Comparison of ENCODE assay signal across 26 cellular contexts in genomic region chr13:23391752-23392151, GRCh38. TPM values are rescaled to one million over a fixed set of nuclear protein-coding genes. Genes with fewer than 3 reads are reported as not detected.
A peak's percentile ranks its signal among the peaks of the same experiment; 100 is the strongest.
DNase-seq lines count a peak whose midpoint lies in the region; ATAC-seq and TF ChIP-seq lines count a peak whose summit lies in the region.
"Had no signal": no experiment of that assay in that cellular context is flagged by ENCODE, and none has a peak within 500 bp of the region (broad histone marks: within the 10 kb centered on the region; RNA-seq: fewer than 3 reads in every experiment).

No MANE protein-coding gene starts in this region.

- TF ChIP-seq CTCF in dorsolateral prefrontal cortex (IDR thresholded peaks at IDR 0.05 in 54 of 56, conservative IDR thresholded peaks at IDR 0.05 in 2 of 56; ENCODE audit: low read depth in 1 of 56, partially characterized antibody in 56 of 56) (no peak), psoas muscle (IDR thresholded peaks at IDR 0.05) (no peak)

- no peaks in the 10 kb centered on the region for H3K9me3 Mint-ChIP-seq in activated CD4-positive, alpha-beta T cell treated with anti-CD3 and anti-CD28 coated beads, Interleukin-2, amount 10 ng/mL, durations not matched to agents 24 days and 14 days
- H3K9me3 Mint-ChIP-seq: activated naive CD4-positive, alpha-beta T cell treated with anti-CD3 and anti-CD28 coated beads, Interleukin-2, amount 50 U/mL, for 72 hours; natural killer cell; T-helper 1 cell treated with Interleukin-12 subunit alpha and Interleukin-12 subunit beta and Interleukin-4 antibody, amounts not matched to agents 30 μg/mL and 1 μg/mL, for 36 hours had no signal

- ATAC-seq in psoas muscle (peak; percentile 45 to 74 (median 66)), HG03565 (IDR thresholded peaks at IDR 0.05; ENCODE audit: unreplicated experiment) (no peak), GM18873 (IDR thresholded peaks at IDR 0.05; ENCODE audit: low FRiP score, unreplicated experiment) (no peak), HG03469 (IDR thresholded peaks at IDR 0.05; ENCODE audit: unreplicated experiment) (no peak)
- ATAC-seq: A549, lower lobe of right lung, natural killer cell had no signal

- no peak overlapping the region for H3K4me3 ChIP-seq in dorsolateral prefrontal cortex
- H3K4me3 ChIP-seq in psoas muscle = no peak overlapping the region
- H3K4me3 ChIP-seq: A549, esophagus muscularis mucosa, lower lobe of right lung, skin epidermis had no signal

- H3K36me3 ChIP-seq in psoas muscle (ENCODE audit: insufficient read depth in 1 of 2, low read depth in 1 of 2) = no peaks in the 10 kb centered on the region
- H3K36me3 ChIP-seq: esophagus muscularis mucosa, lower lobe of right lung had no signal

- no peak overlapping the region for H3K27ac Mint-ChIP-seq in activated CD4-positive, alpha-beta T cell treated with anti-CD3 and anti-CD28 coated beads, Interleukin-2, amount 10 ng/mL, durations not matched to agents 24 days and 14 days
- H3K27ac Mint-ChIP-seq: activated naive CD4-positive, alpha-beta T cell treated with anti-CD3 and anti-CD28 coated beads, Interleukin-2, amount 50 U/mL, for 72 hours; natural killer cell; T-helper 1 cell treated with Interleukin-12 subunit alpha and Interleukin-12 subunit beta and Interleukin-4 antibody, amounts not matched to agents 30 μg/mL and 1 μg/mL, for 36 hours had no signal

- no peaks in the 10 kb centered on the region for H3K27me3 ChIP-seq in dorsolateral prefrontal cortex
- no peaks in the 10 kb centered on the region for H3K27me3 ChIP-seq in psoas muscle (ENCODE audit: insufficient read depth in 3 of 3, low read length in 2 of 3)
- H3K27me3 ChIP-seq: esophagus muscularis mucosa had no signal

- H3K4me1 ChIP-seq in psoas muscle = peaks cover 35% of the 10 kb centered on the region
- H3K4me1 ChIP-seq: A549, lower lobe of right lung had no signal

- no peaks in the 10 kb centered on the region for H3K27me3 Mint-ChIP-seq in activated CD4-positive, alpha-beta T cell treated with anti-CD3 and anti-CD28 coated beads, Interleukin-2, amount 10 ng/mL, durations not matched to agents 24 days and 14 days

- DNase-seq in AG20443 (ENCODE audit: low spot score) = peak; percentile 42
- DNase-seq in HT1080 (ENCODE audit: low read depth) = peak; percentile 43
- no peak for DNase-seq in dorsolateral prefrontal cortex
- DNase-seq in psoas muscle = no peak
- DNase-seq in activated CD4-positive, alpha-beta T cell treated with anti-CD3 and anti-CD28 coated beads, Interleukin-2, amount 10 ng/mL, durations not matched to agents 24 days and 14 days = no peak
- DNase-seq: activated CD4-positive, alpha-beta T cell treated with anti-CD3 and anti-CD28 coated beads, Interleukin-2, amount 50 U/mL, for 48 hours; activated CD8-positive, alpha-beta memory T cell treated with anti-CD3 and anti-CD28 coated beads, Interleukin-2, amount 50 U/mL, for 4 hours; C1 segment of cervical spinal cord; Caco-2; cortex of kidney; DND-41; glutamatergic neuron; kidney glomerular epithelial cell; lower lobe of right lung; natural killer cell; NCI-H446 treated with DMSO at 0.1 percent for 48 hours; occipital lobe; trophoblast cell had no signal

- no peaks in the 10 kb centered on the region for H3K36me3 Mint-ChIP-seq in activated CD4-positive, alpha-beta T cell treated with anti-CD3 and anti-CD28 coated beads, Interleukin-2, amount 10 ng/mL, durations not matched to agents 24 days and 14 days (ENCODE audit: low read depth)
- H3K36me3 Mint-ChIP-seq: natural killer cell had no signal

- no peaks in the 10 kb centered on the region for H3K9me3 ChIP-seq in psoas muscle
- H3K9me3 ChIP-seq: A549, Caco-2, esophagus muscularis mucosa, lower lobe of right lung had no signal

- 80 to 86% (median 84%) methylated on average over 6 of the region's 6 CpGs for WGBS in psoas muscle, 3 donors

- H3K27ac ChIP-seq in dorsolateral prefrontal cortex (peak overlapping the region in 45 of 59 donors; percentile 1 to 83 (median 62)), psoas muscle (peak overlapping the region; percentile 67)
- H3K27ac ChIP-seq: A549, esophagus muscularis mucosa, lower lobe of right lung, skin epidermis had no signal

- H3K4me1 Mint-ChIP-seq in activated CD4-positive, alpha-beta T cell treated with anti-CD3 and anti-CD28 coated beads, Interleukin-2, amount 10 ng/mL, durations not matched to agents 24 days and 14 days = peaks cover under 1% of the 10 kb centered on the region
- H3K4me1 Mint-ChIP-seq: natural killer cell had no signal

- intact Hi-C loops in dorsolateral prefrontal cortex (cut with DNase I) (no loop called here), psoas muscle (cut with DNase I) (no loop called here)
- intact Hi-C loops in activated CD4-positive, alpha-beta T cell treated with anti-CD3 and anti-CD28 coated beads, Interleukin-2, amount 10 ng/mL, durations not matched to agents 24 days and 14 days (cut with micrococcal nuclease) = no loop called here

- H3K4me3 Mint-ChIP-seq in activated CD4-positive, alpha-beta T cell treated with anti-CD3 and anti-CD28 coated beads, Interleukin-2, amount 10 ng/mL, durations not matched to agents 24 days and 14 days = no peak overlapping the region
- H3K4me3 Mint-ChIP-seq: natural killer cell; T-helper 1 cell treated with Interleukin-12 subunit alpha and Interleukin-12 subunit beta and Interleukin-4 antibody, amounts not matched to agents 30 μg/mL and 1 μg/mL, for 36 hours had no signal

RNA-seq across cellular contexts. Expression of gene SACS, which starts 41.8 kb away (rescaled TPM):
- 56.0 and 73.0 TPM in 2 replicates for total RNA-seq in HT1080 (2014; rRNA removed; shearing (Covaris generic))
- 17.8 and 27.7 TPM in 2 replicates for polyA plus RNA-seq in HT1080 (2015; cell fraction: cytosol; rRNA removed)
- polyA plus RNA-seq in HT1080 (2015; cell fraction: nucleus; rRNA removed) = 74.5 and 83.0 TPM in 2 replicates
- total RNA-seq in dorsolateral prefrontal cortex (10 to 100 TPM; 45.4 to 95.1 (median 74.8) TPM), psoas muscle (10 to 100 TPM; 17.3 to 56.1 (median 43.5) TPM)
- polyA plus RNA-seq in psoas muscle = 10 to 100 TPM in 2 of 3 donors, 1 to 10 TPM in 1; 6.3 to 13.1 (median 11.2) TPM
- 33.3 and 36.0 TPM in 2 replicates for total RNA-seq in activated CD4-positive, alpha-beta T cell treated with anti-CD3 and anti-CD28 coated beads, Interleukin-2, amount 10 ng/mL, durations not matched to agents 24 days and 14 days

Comparison
In these comparisons a context has a peak if more than half of its experiments do, and no peak if none do; other contexts are left out.
1. DNase-seq: peak in AG20443 (single experiment) and HT1080 (single experiment); none in dorsolateral prefrontal cortex (0 of 10), psoas muscle (0 of 2) and activated CD4-positive, alpha-beta T cell treated with anti-CD3 and anti-CD28 coated beads, Interleukin-2, amount 10 ng/mL, durations not matched to agents 24 days and 14 days (single experiment).
2. ATAC-seq: peak in psoas muscle (4 of 4); none in HG03565 (single experiment), GM18873 (single experiment) and HG03469 (single experiment).